Comparison of ENCODE assay signal across 1 cellular context in genomic region chr7:44999245-45000095, GRCh38.
A peak's percentile ranks its signal among the peaks of the same experiment; 100 is the strongest.
TF ChIP-seq lines count a peak whose summit lies in the region.

No MANE protein-coding gene starts in this region.

TF ChIP-seq in K562, 482 proteins besides CTCF, POLR2A, EP300 and RAD21 (continued from another document):
- TF ChIP-seq BCLAF1 (IDR thresholded peaks at IDR 0.05; ENCODE audit: borderline replicate concordance in 1 of 2, control insufficient read depth in 1 of 2, low read depth in 2 of 2, low read length in 1 of 2), result no peak; a peak in 1 of 4 replicates
- TF ChIP-seq THAP7 (CRISPR knock-in tag; IDR thresholded peaks at IDR 0.05), result no peak
- TF ChIP-seq ZBTB9 (CRISPR knock-in tag; IDR thresholded peaks at IDR 0.05), result no peak
- peak in 1 of 2 experiments; percentile 22; a peak in 1 of 4 replicates for TF ChIP-seq HDAC1 (IDR thresholded peaks at IDR 0.05)
